Comparison of ENCODE assay signal across 9 cellular contexts in genomic region chr7:192701-193536, GRCh38. TPM values are rescaled to one million over a fixed set of nuclear protein-coding genes. Genes with fewer than 3 reads are reported as not detected.
DNase-seq lines count a peak whose midpoint lies in the region; ATAC-seq and TF ChIP-seq lines count a peak whose summit lies in the region.
"Had no signal": no experiment of that assay in that cellular context is flagged by ENCODE, and none has a peak within 500 bp of the region (broad histone marks: within the 10 kb centered on the region; RNA-seq: fewer than 3 reads in every experiment).

No MANE protein-coding gene starts in this region.

- H3K27me3 Mint-ChIP-seq in natural killer cell (ENCODE audit: low read depth in 2 of 2), result peaks cover 13 to 43% of the 10 kb centered on the region in 2 donors
- H3K27me3 Mint-ChIP-seq in natural killer cell treated with Interleukin-12 subunit alpha and Interleukin-12 subunit beta and Interleukin-15 and Interleukin-18, amount 100 ng/mL, for 72 hours, result peaks cover 19 to 22% of the 10 kb centered on the region in 2 donors
- H3K27me3 Mint-ChIP-seq in effector memory CD8-positive, alpha-beta T cell, result peaks cover 42 to 72% of the 10 kb centered on the region in 2 donors

- no peaks in the 10 kb centered on the region for H3K36me3 Mint-ChIP-seq in natural killer cell
- no peaks in the 10 kb centered on the region for H3K36me3 Mint-ChIP-seq in natural killer cell treated with Interleukin-12 subunit alpha and Interleukin-12 subunit beta and Interleukin-15 and Interleukin-18, amount 100 ng/mL, for 72 hours
- H3K36me3 Mint-ChIP-seq in effector memory CD8-positive, alpha-beta T cell (ENCODE audit: insufficient read depth), result no peaks in the 10 kb centered on the region
- H3K36me3 Mint-ChIP-seq: memory B cell had no signal

- H3K9me3 ChIP-seq in muscle layer of colon (ENCODE audit: low read length), result no peaks in the 10 kb centered on the region

- H3K36me3 ChIP-seq in muscle layer of colon (ENCODE audit: insufficient read depth, low read length), result peaks cover 24% of the 10 kb centered on the region

- H3K9ac ChIP-seq in muscle layer of colon (ENCODE audit: low read length), result peak overlapping the region; percentile 4

- intact Hi-C loops in natural killer cell (cut with micrococcal nuclease), result no loop called here

- peak overlapping the region; percentile 72 to 75 for H3K4me3 ChIP-seq in muscle layer of colon (ENCODE audit: low read depth in 1 of 2, low read length in 2 of 2)

- no peaks in the 10 kb centered on the region for H3K27me3 ChIP-seq in muscle layer of colon (ENCODE audit: control insufficient read depth in 1 of 2, insufficient read depth in 2 of 2, low read length in 2 of 2)

- H3K27ac ChIP-seq in muscle layer of colon (ENCODE audit: low read depth, low read length), result peak overlapping the region; percentile 63

- ATAC-seq in natural killer cell (peak in 2 of 3 donors; percentile 9 to 25), HG03571 (IDR thresholded peaks at IDR 0.05; ENCODE audit: unreplicated experiment) (no peak), HG03457 (IDR thresholded peaks at IDR 0.05; ENCODE audit: unreplicated experiment) (no peak), GM21515 (IDR thresholded peaks at IDR 0.05; ENCODE audit: unreplicated experiment) (no peak), HG03135 (IDR thresholded peaks at IDR 0.05; ENCODE audit: unreplicated experiment) (no peak)
- ATAC-seq in natural killer cell treated with Interleukin-12 subunit alpha and Interleukin-12 subunit beta and Interleukin-15 and Interleukin-18, amount 100 ng/mL, for 72 hours, result no peak
- peak; percentile 5 for ATAC-seq in effector memory CD8-positive, alpha-beta T cell (replicated peaks)

- H3K4me1 ChIP-seq in muscle layer of colon (ENCODE audit: insufficient read depth, low read length), result peaks cover 45% of the 10 kb centered on the region

- no peak overlapping the region for H3K27ac Mint-ChIP-seq in natural killer cell
- H3K27ac Mint-ChIP-seq in natural killer cell treated with Interleukin-12 subunit alpha and Interleukin-12 subunit beta and Interleukin-15 and Interleukin-18, amount 100 ng/mL, for 72 hours, result no peak overlapping the region
- H3K27ac Mint-ChIP-seq in effector memory CD8-positive, alpha-beta T cell, result no peak overlapping the region
- H3K27ac Mint-ChIP-seq: memory B cell had no signal

- peaks cover 0 to 4% of the 10 kb centered on the region in 2 donors for H3K4me1 Mint-ChIP-seq in natural killer cell
- H3K4me1 Mint-ChIP-seq in natural killer cell treated with Interleukin-12 subunit alpha and Interleukin-12 subunit beta and Interleukin-15 and Interleukin-18, amount 100 ng/mL, for 72 hours (ENCODE audit: low read depth in 2 of 2), result no peaks in the 10 kb centered on the region
- H3K4me1 Mint-ChIP-seq in effector memory CD8-positive, alpha-beta T cell (ENCODE audit: low read depth in 2 of 2), result peaks cover 0 to 3% of the 10 kb centered on the region in 2 donors

- no peaks in the 10 kb centered on the region for H3K9me3 Mint-ChIP-seq in natural killer cell
- no peaks in the 10 kb centered on the region for H3K9me3 Mint-ChIP-seq in natural killer cell treated with Interleukin-12 subunit alpha and Interleukin-12 subunit beta and Interleukin-15 and Interleukin-18, amount 100 ng/mL, for 72 hours
- no peaks in the 10 kb centered on the region for H3K9me3 Mint-ChIP-seq in effector memory CD8-positive, alpha-beta T cell
- H3K9me3 Mint-ChIP-seq: memory B cell had no signal

- no peak for TF ChIP-seq CTCF in natural killer cell (IDR thresholded peaks at IDR 0.05)

- no peak overlapping the region for H3K4me3 Mint-ChIP-seq in natural killer cell
- no peak overlapping the region for H3K4me3 Mint-ChIP-seq in natural killer cell treated with Interleukin-12 subunit alpha and Interleukin-12 subunit beta and Interleukin-15 and Interleukin-18, amount 100 ng/mL, for 72 hours
- peak overlapping the region in 1 of 2 donors; percentile 36 for H3K4me3 Mint-ChIP-seq in effector memory CD8-positive, alpha-beta T cell

- DNase-seq in natural killer cell, result no peak
- no peak for DNase-seq in natural killer cell treated with Interleukin-12 subunit alpha and Interleukin-12 subunit beta and Interleukin-15 and Interleukin-18, amount 100 ng/mL, for 72 hours (ENCODE audit: low spot score)
- no peak for DNase-seq in effector memory CD8-positive, alpha-beta T cell

RNA-seq across cellular contexts. Expression of gene FAM20C, which starts 0.5 kb away (rescaled TPM):
- 1 to 10 TPM; 1.2 to 8.6 (median 3.9) TPM for total RNA-seq in natural killer cell
- under 1 TPM; 0.62 to 0.98 TPM for total RNA-seq in natural killer cell treated with Interleukin-12 subunit alpha and Interleukin-12 subunit beta and Interleukin-15 and Interleukin-18, amount 100 ng/mL, for 72 hours

Comparison
In these comparisons a context has a peak if more than half of its experiments do, and no peak if none do; other contexts are left out.
1. ATAC-seq: peak in natural killer cell (2 of 3) and effector memory CD8-positive, alpha-beta T cell (single experiment); none in natural killer cell treated with Interleukin-12 subunit alpha and Interleukin-12 subunit beta and Interleukin-15 and Interleukin-18, amount 100 ng/mL, for 72 hours (0 of 2), HG03571 (single experiment), HG03457 (single experiment), GM21515 (single experiment) and HG03135 (single experiment).